In genomic region chr9:64061013-64061627, GRCh38 we compare ENCODE assay signal across 8 cellular contexts.
"Had no signal": no experiment of that assay in that cellular context is flagged by ENCODE, and none has a peak within 500 bp of the region (broad histone marks: within the 10 kb centered on the region; RNA-seq: fewer than 3 reads in every experiment).

No MANE protein-coding gene starts in this region.

- H3K4me3 ChIP-seq: GM23248, HAP-1, K562 had no signal

- H3K4me1 ChIP-seq: HAP-1 had no signal

- H3K36me3 ChIP-seq: HAP-1 had no signal

- H2AFZ ChIP-seq: GM23248 had no signal

- DNase-seq: GM23248, GOT3, H7, HFFc6, IMR-90 had no signal

- H3K27ac ChIP-seq: GM23248 had no signal

- ATAC-seq: HCT116, K562 had no signal

- H3K9me3 ChIP-seq: HAP-1 had no signal
